ENCODE assay signal across 25 cellular contexts in genomic region chr3:53331871-53332270, GRCh38.
"Had no signal": no experiment of that assay in that cellular context is flagged by ENCODE, and none has a peak within 500 bp of the region (broad histone marks: within the 10 kb centered on the region; RNA-seq: fewer than 3 reads in every experiment).

No MANE protein-coding gene starts in this region.

- ATAC-seq: activated CD4-positive, alpha-beta T cell treated with anti-CD3 and anti-CD28 coated beads for 36 hours; activated naive CD4-positive, alpha-beta T cell treated with anti-CD3 and anti-CD28 coated beads, Interleukin-2, amount 50 U/mL, for 72 hours; activated T-cell treated with anti-CD3 and anti-CD28 coated beads, Interleukin-2, amount 50 U/mL, for 72 hours; esophagus mucosa; gastroesophageal sphincter had no signal

- H3K27me3 ChIP-seq: ascending aorta, colonic mucosa, gastroesophageal sphincter had no signal

- H3K27ac ChIP-seq: ascending aorta, colonic mucosa, gastroesophageal sphincter had no signal

- H3K4me1 ChIP-seq: ascending aorta, colonic mucosa had no signal

- H3K9me3 ChIP-seq: ascending aorta, colonic mucosa, gastroesophageal sphincter had no signal

- DNase-seq: activated CD4-positive, alpha-beta memory T cell treated with anti-CD3 and anti-CD28 coated beads for 36 hours; activated CD4-positive, alpha-beta T cell treated with anti-CD3 and anti-CD28 coated beads for 36 hours; activated CD4-positive, alpha-beta T cell treated with anti-CD3 and anti-CD28 coated beads, Interleukin-2, amount 10 ng/mL, durations not matched to agents 24 days and 14 days; activated CD4-positive, CD25-positive, alpha-beta regulatory T cell; activated CD4-positive, CD25-positive, alpha-beta regulatory T cell treated with anti-CD3 and anti-CD28 coated beads, Interleukin-2, amount 50 U/mL, for 72 hours; activated CD8-positive, alpha-beta memory T cell treated with anti-CD3 and anti-CD28 coated beads, Interleukin-2, amount 50 U/mL, for 48 hours; activated gamma-delta T cell; activated naive CD4-positive, alpha-beta T cell; activated naive CD4-positive, alpha-beta T cell treated with anti-CD3 and anti-CD28 coated beads, Interleukin-2, amount 10 ng/mL, durations not matched to agents 7 days and 5 days; activated naive CD8-positive, alpha-beta T cell treated with anti-CD3 and anti-CD28 coated beads, Interleukin-2, amount 10 ng/mL, durations not matched to agents 7 days and 5 days; activated T-cell treated with anti-CD3 and anti-CD28 coated beads for 4 hours; activated T-cell treated with anti-CD3 and anti-CD28 coated beads, Interleukin-2, amount 50 U/mL, for 24 hours; activated T-cell treated with anti-CD3 and anti-CD28 coated beads, Interleukin-2, amount 50 U/mL, for 72 hours; central memory CD4-positive, alpha-beta T cell; cerebellar nuclear complex; colonic mucosa; effector CD8-positive, alpha-beta T cell; foreskin fibroblast; T-helper 2 cell had no signal

- H3K4me3 ChIP-seq: ascending aorta, colonic mucosa, gastroesophageal sphincter had no signal

- FAIRE-seq: endometrium, endothelial cell of umbilical vein had no signal
